Comparison of ENCODE assay signal across 1 cellular context in genomic region chr11:86066033-86066432, GRCh38.
TF ChIP-seq lines count a peak whose summit lies in the region.

No MANE protein-coding gene starts in this region.

TF ChIP-seq in SK-N-SH treated with all-trans-retinoic acid at 6 μM for 48 hours, 23 proteins besides CTCF, POLR2A, EP300 and RAD21 (continued from another document):
- TF ChIP-seq CSRNP3 (CRISPR knock-in tag; IDR thresholded peaks at IDR 0.05) (no peak), ZFP30 (CRISPR knock-in tag; IDR thresholded peaks at IDR 0.05) (no peak), ARNTL (CRISPR knock-in tag; IDR thresholded peaks at IDR 0.05; ENCODE audit: borderline replicate concordance, low read depth) (no peak), RARB (CRISPR knock-in tag; IDR thresholded peaks at IDR 0.05) (no peak), ISL1 (CRISPR knock-in tag; IDR thresholded peaks at IDR 0.05) (no peak), ZC3H10 (CRISPR knock-in tag; IDR thresholded peaks at IDR 0.05) (no peak), PATZ1 (CRISPR knock-in tag; IDR thresholded peaks at IDR 0.05; ENCODE audit: borderline replicate concordance) (no peak)
